ENCODE assay signal across 17 cellular contexts in genomic region chr1:107548276-107548675, GRCh38.
"Had no signal": no experiment of that assay in that cellular context is flagged by ENCODE, and none has a peak within 500 bp of the region (broad histone marks: within the 10 kb centered on the region; RNA-seq: fewer than 3 reads in every experiment).

No MANE protein-coding gene starts in this region.

- H3K4me3 ChIP-seq: body of pancreas, colonic mucosa, esophagus squamous epithelium, left ventricle myocardium inferior had no signal

- ATAC-seq: activated T-helper 17 cell treated with anti-CD3 and anti-CD28 coated beads, Interleukin-2, amount 50 U/mL, for 72 hours; body of pancreas; naive thymus-derived CD8-positive, alpha-beta T cell; stimulated activated effector memory CD8-positive, alpha-beta T cell treated with anti-CD3 and anti-CD28 coated beads, Interleukin-12 subunit alpha, Interleukin-12 subunit beta, amount 100 ng/mL, for 72 hours had no signal

- H3K27me3 ChIP-seq: body of pancreas, colonic mucosa, esophagus squamous epithelium, neutrophil had no signal

- H3K36me3 ChIP-seq: colonic mucosa, esophagus squamous epithelium, left ventricle myocardium inferior, neutrophil had no signal

- H3K27ac ChIP-seq: body of pancreas, colonic mucosa, left ventricle myocardium inferior, neutrophil, VCaP had no signal

- H3K4me1 ChIP-seq: body of pancreas, colonic mucosa, left ventricle myocardium inferior had no signal

- DNase-seq: activated CD4-positive, alpha-beta T cell treated with anti-CD3 and anti-CD28 coated beads for 1 hour; activated CD4-positive, alpha-beta T cell treated with anti-CD3 and anti-CD28 coated beads, Interleukin-2, amount 50 U/mL, for 4 hours; activated naive CD4-positive, alpha-beta T cell treated with Interleukin-2 at 50 U/mL for 16 hours; activated T-cell treated with anti-CD3 and anti-CD28 coated beads for 4 hours; body of pancreas; caudate nucleus; colonic mucosa; esophagus squamous epithelium; hippocampal formation; left ventricle myocardium inferior; mesenchymal stem cell; naive thymus-derived CD8-positive, alpha-beta T cell; stimulated activated CD4-positive, alpha-beta T cell treated with anti-CD3 and anti-CD28 coated beads, Interleukin-12 subunit alpha, Interleukin-12 subunit beta, amount 100 ng/mL, for 4 hours had no signal

- H3K9me3 ChIP-seq: body of pancreas, colonic mucosa, left ventricle myocardium inferior, neutrophil had no signal
